In genomic region chr19:10363789-10364281, GRCh38 we compare ENCODE assay signal across 22 cellular contexts. TPM values are rescaled to one million over a fixed set of nuclear protein-coding genes. Genes with fewer than 3 reads are reported as not detected.
DNase-seq lines count a peak whose midpoint lies in the region; ATAC-seq, FAIRE-seq and TF ChIP-seq lines count a peak whose summit lies in the region.
"Had no signal": no experiment of that assay in that cellular context is flagged by ENCODE, and none has a peak within 500 bp of the region (broad histone marks: within the 10 kb centered on the region; RNA-seq: fewer than 3 reads in every experiment).

No MANE protein-coding gene starts in this region.

- H2AFZ ChIP-seq in astrocyte (ENCODE audit: low read depth, low read length): no peak overlapping the region

- no peak for ATAC-seq in GM18873 (IDR thresholded peaks at IDR 0.05; ENCODE audit: low FRiP score, unreplicated experiment)
- ATAC-seq in upper lobe of left lung (ENCODE audit: low FRiP score in 2 of 2): no peak
- no peak for ATAC-seq in activated T-helper 17 cell treated with anti-CD3 and anti-CD28 coated beads, Interleukin-2, amount 50 U/mL, for 72 hours (replicated peaks)
- ATAC-seq: CD8-positive, alpha-beta T cell; mucosa of descending colon; Panc1 had no signal

- in situ Hi-C loops in ACHN (cut with HindIII; ENCODE audit: low pct_ligation_motif_present, low pct_unique_long_range_greater_than_20kb, low sequenced_read_pairs): no loop called here
- in situ Hi-C loops in GM13977 (cut with MboI; ENCODE audit: low pct_unique_long_range_greater_than_20kb, low sequenced_read_pairs, unreplicated experiment): no loop called here

- no peak for TF ChIP-seq POLR2A in upper lobe of left lung (IDR thresholded peaks at IDR 0.05)

- H3K4me1 Mint-ChIP-seq in astrocyte (ENCODE audit: low read depth, unreplicated experiment): no peaks in the 10 kb centered on the region
- H3K4me1 Mint-ChIP-seq in activated T-helper 17 cell treated with anti-CD3 and anti-CD28 coated beads, Interleukin-2, amount 50 U/mL, for 72 hours: no peaks in the 10 kb centered on the region
- H3K4me1 Mint-ChIP-seq: central memory CD8-positive, alpha-beta T cell had no signal

- DNase-seq in ACHN: peak; percentile 47
- DNase-seq in GM13977 (ENCODE audit: low spot score): peak; percentile 13
- DNase-seq in astrocyte (ENCODE audit: low read depth): peak; percentile 29
- DNase-seq in kidney epithelial cell (ENCODE audit: low read depth): peak; percentile 39
- no peak for DNase-seq in upper lobe of left lung
- DNase-seq: activated CD4-positive, CD25-positive, alpha-beta regulatory T cell; CD8-positive, alpha-beta T cell; DMS53; mucosa of descending colon; MV-4-11; NCI-H187; NCI-H2227 treated with DMSO at 0.1 percent for 48 hours; NCI-H82; SK-N-SH; T-helper 9 cell; testis had no signal

- no peak for TF ChIP-seq EP300 in upper lobe of left lung (IDR thresholded peaks at IDR 0.05)

- no peak overlapping the region for H3K9ac ChIP-seq in astrocyte (ENCODE audit: low read length)
- H3K9ac ChIP-seq: SK-N-SH had no signal

- 89 to 100% methylated on average over 6 to 12 of the region's 12 CpGs for WGBS in upper lobe of left lung, 2 donors

- peaks cover 9% of the 10 kb centered on the region for H3K79me2 ChIP-seq in astrocyte (ENCODE audit: insufficient read depth, low read length)

- no peak overlapping the region for H3K4me2 ChIP-seq in astrocyte (ENCODE audit: low read length)
- H3K4me2 ChIP-seq: SK-N-SH had no signal

- H3K4me3 ChIP-seq in astrocyte (ENCODE audit: insufficient read depth, low read depth, low read length) (no peak overlapping the region), kidney epithelial cell (ENCODE audit: low read depth, low read length) (no peak overlapping the region), upper lobe of left lung (no peak overlapping the region)
- H3K4me3 ChIP-seq: esophagus muscularis mucosa, mucosa of descending colon, testis had no signal

- H3K27ac ChIP-seq in astrocyte (ENCODE audit: low read depth, low read length) (no peak overlapping the region), upper lobe of left lung (no peak overlapping the region)
- H3K27ac ChIP-seq: esophagus muscularis mucosa, testis had no signal

- TF ChIP-seq CTCF in GM13977 (IDR thresholded peaks at IDR 0.05; ENCODE audit: extremely low read depth, insufficient read depth, missing control alignments) (no peak), astrocyte (IDR thresholded peaks at IDR 0.05; ENCODE audit: insufficient read depth, low read depth, low read length) (no peak), kidney epithelial cell (IDR thresholded peaks at IDR 0.05; ENCODE audit: insufficient read depth, low read length, poor library complexity, severe bottlenecking) (no peak), upper lobe of left lung (IDR thresholded peaks at IDR 0.05) (no peak)

- H3K9me3 ChIP-seq in astrocyte (ENCODE audit: insufficient read depth, low read depth, low read length): no peaks in the 10 kb centered on the region
- no peaks in the 10 kb centered on the region for H3K9me3 ChIP-seq in upper lobe of left lung
- H3K9me3 ChIP-seq: esophagus muscularis mucosa, mucosa of descending colon, SK-N-SH, testis had no signal

- no peaks in the 10 kb centered on the region for H3K9me3 Mint-ChIP-seq in astrocyte (ENCODE audit: unreplicated experiment)
- H3K9me3 Mint-ChIP-seq in activated T-helper 17 cell treated with anti-CD3 and anti-CD28 coated beads, Interleukin-2, amount 50 U/mL, for 72 hours: no peaks in the 10 kb centered on the region
- H3K9me3 Mint-ChIP-seq: CD8-positive, alpha-beta T cell; central memory CD8-positive, alpha-beta T cell; IgD-negative memory B cell had no signal

- no peak for FAIRE-seq in astrocyte (lab: Jason Lieb, UNC)

- H3K36me3 ChIP-seq in astrocyte (ENCODE audit: insufficient read depth, low read length) (peaks cover 12% of the 10 kb centered on the region), kidney epithelial cell (ENCODE audit: control insufficient read depth, insufficient read depth, low read length) (no peaks in the 10 kb centered on the region), upper lobe of left lung (peaks cover 37 to 98% (median 91%) of the 10 kb centered on the region in 4 donors)

- H3K36me3 Mint-ChIP-seq in astrocyte (ENCODE audit: low read depth, unreplicated experiment): peaks cover 38% of the 10 kb centered on the region
- H3K36me3 Mint-ChIP-seq in activated T-helper 17 cell treated with anti-CD3 and anti-CD28 coated beads, Interleukin-2, amount 50 U/mL, for 72 hours (ENCODE audit: low read depth): peaks cover 100% of the 10 kb centered on the region

- no peaks in the 10 kb centered on the region for H3K27me3 ChIP-seq in astrocyte (ENCODE audit: insufficient read depth, low read length)
- no peaks in the 10 kb centered on the region for H3K27me3 ChIP-seq in kidney epithelial cell (ENCODE audit: control insufficient read depth, insufficient read depth, low read length)
- H3K27me3 ChIP-seq in upper lobe of left lung: no peaks in the 10 kb centered on the region
- H3K27me3 ChIP-seq: esophagus muscularis mucosa, testis had no signal

- H3K4me1 ChIP-seq in astrocyte (ENCODE audit: insufficient read depth, low read length) (peaks cover 9% of the 10 kb centered on the region), upper lobe of left lung (no peaks in the 10 kb centered on the region)
- H3K4me1 ChIP-seq: esophagus muscularis mucosa, testis had no signal

- H3K27me3 Mint-ChIP-seq in astrocyte (ENCODE audit: low read depth, unreplicated experiment): no peaks in the 10 kb centered on the region
- no peaks in the 10 kb centered on the region for H3K27me3 Mint-ChIP-seq in activated T-helper 17 cell treated with anti-CD3 and anti-CD28 coated beads, Interleukin-2, amount 50 U/mL, for 72 hours
- H3K27me3 Mint-ChIP-seq: central memory CD8-positive, alpha-beta T cell; IgD-negative memory B cell had no signal

- H3K27ac Mint-ChIP-seq in astrocyte (ENCODE audit: unreplicated experiment): no peak overlapping the region
- H3K27ac Mint-ChIP-seq in activated T-helper 17 cell treated with anti-CD3 and anti-CD28 coated beads, Interleukin-2, amount 50 U/mL, for 72 hours: no peak overlapping the region
- H3K27ac Mint-ChIP-seq: CD8-positive, alpha-beta T cell; IgD-negative memory B cell had no signal

- H3K4me3 Mint-ChIP-seq in astrocyte (ENCODE audit: unreplicated experiment): no peak overlapping the region
- no peak overlapping the region for H3K4me3 Mint-ChIP-seq in activated T-helper 17 cell treated with anti-CD3 and anti-CD28 coated beads, Interleukin-2, amount 50 U/mL, for 72 hours
- H3K4me3 Mint-ChIP-seq: CD8-positive, alpha-beta T cell; central memory CD8-positive, alpha-beta T cell; IgD-negative memory B cell had no signal

- peaks cover 24% of the 10 kb centered on the region for H4K20me1 ChIP-seq in astrocyte (ENCODE audit: insufficient read depth, low read length)

RNA-seq across cellular contexts. Expression of gene TYK2, which starts 16.5 kb away (rescaled TPM):
- total RNA-seq in astrocyte (76.5 and 82.7 TPM in 2 replicates), kidney epithelial cell (64.8 and 104 TPM in 2 replicates), upper lobe of left lung (100 to 1,000 TPM in 5 of 6 donors, 10 to 100 TPM in 1; 91.5 to 569 (median 152) TPM)
- 100 to 1,000 TPM; 221 to 245 TPM for total RNA-seq in activated T-helper 17 cell treated with anti-CD3 and anti-CD28 coated beads, Interleukin-2, amount 50 U/mL, for 72 hours

RNA-seq across cellular contexts. Expression of gene ICAM3, which starts 24.4 kb away (rescaled TPM):
- total RNA-seq in astrocyte (10.9 and 12.4 TPM in 2 replicates), kidney epithelial cell (4.7 and 6.8 TPM in 2 replicates), upper lobe of left lung (10 to 100 TPM; 12.7 to 53.9 (median 20.5) TPM)
- total RNA-seq in activated T-helper 17 cell treated with anti-CD3 and anti-CD28 coated beads, Interleukin-2, amount 50 U/mL, for 72 hours: 100 to 1,000 TPM; 144 to 228 TPM

RNA-seq across cellular contexts. Expression of gene RAVER1, which starts 30.5 kb away (rescaled TPM):
- total RNA-seq in astrocyte (27.5 and 29.6 TPM in 2 replicates), kidney epithelial cell (32.9 and 45.6 TPM in 2 replicates), upper lobe of left lung (10 to 100 TPM; 17.8 to 49.9 (median 37.2) TPM)
- 10 to 100 TPM; 66.3 to 88.7 TPM for total RNA-seq in activated T-helper 17 cell treated with anti-CD3 and anti-CD28 coated beads, Interleukin-2, amount 50 U/mL, for 72 hours

RNA-seq across cellular contexts. Expression of gene CDC37, which starts 39.5 kb away (rescaled TPM):
- total RNA-seq in astrocyte (240 TPM in 2 replicates), kidney epithelial cell (309 and 327 TPM in 2 replicates), upper lobe of left lung (100 to 1,000 TPM; 104 to 388 (median 169) TPM)
- total RNA-seq in activated T-helper 17 cell treated with anti-CD3 and anti-CD28 coated beads, Interleukin-2, amount 50 U/mL, for 72 hours: 100 to 1,000 TPM; 140 to 226 TPM

RNA-seq across cellular contexts. Expression of gene FDX2, which starts 48.0 kb away (rescaled TPM):
- total RNA-seq in astrocyte (18.6 and 24.4 TPM in 2 replicates), kidney epithelial cell (43.5 and 73.5 TPM in 2 replicates), upper lobe of left lung (10 to 100 TPM; 16.6 to 27.5 (median 26.0) TPM)
- total RNA-seq in activated T-helper 17 cell treated with anti-CD3 and anti-CD28 coated beads, Interleukin-2, amount 50 U/mL, for 72 hours: 10 to 100 TPM; 12.3 to 20.1 TPM

Comparison
In these comparisons a context has a peak if more than half of its experiments do, and no peak if none do; other contexts are left out.
1. DNase-seq: peak in ACHN (single experiment), GM13977 (single experiment), astrocyte (single experiment) and kidney epithelial cell (single experiment); none in upper lobe of left lung (0 of 2).